8 cellular contexts compared by ENCODE assay signal in genomic region chr12:113098428-113099028, GRCh38. TPM values are rescaled to one million over a fixed set of nuclear protein-coding genes. Genes with fewer than 3 reads are reported as not detected.
DNase-seq lines count a peak whose midpoint lies in the region; ATAC-seq and TF ChIP-seq lines count a peak whose summit lies in the region.

No MANE protein-coding gene starts in this region.

- H3K9me3 ChIP-seq in DND-41 (ENCODE audit: insufficient read depth, low read length, severe bottlenecking): no peaks in the 10 kb centered on the region

- no peak overlapping the region for H3K9ac ChIP-seq in DND-41 (ENCODE audit: low read depth, low read length)

- H3K79me2 ChIP-seq in DND-41 (ENCODE audit: insufficient read depth, low read length): peaks cover 3% of the 10 kb centered on the region; the same call in 1 of the 2 replicates

- H3K27ac ChIP-seq in DND-41 (ENCODE audit: low read length): peak overlapping the region; percentile 75

- ATAC-seq in DND-41 (ENCODE audit: insufficient read depth, low read depth) (peak; percentile 48), HG03159 (IDR thresholded peaks at IDR 0.05; ENCODE audit: unreplicated experiment) (peak; percentile 65), HG02938 (IDR thresholded peaks at IDR 0.05; ENCODE audit: unreplicated experiment) (no peak)
- ATAC-seq in stimulated activated naive B cell treated with anti-CD40 and anti-IgM and Interleukin-4, amounts not matched to agents 10 μg/mL and 1 μg/mL and 100 μg/mL, for 72 hours (replicated peaks): peak; percentile 69

- H3K4me2 ChIP-seq in DND-41 (ENCODE audit: insufficient read depth, low read length): no peak overlapping the region

- H3K9me3 Mint-ChIP-seq in stimulated activated naive B cell treated with anti-CD40 and anti-IgM and Interleukin-4, amounts not matched to agents 10 μg/mL and 1 μg/mL and 100 μg/mL, for 72 hours: no peaks in the 10 kb centered on the region

- H3K4me3 Mint-ChIP-seq in stimulated activated naive B cell treated with anti-CD40 and anti-IgM and Interleukin-4, amounts not matched to agents 10 μg/mL and 1 μg/mL and 100 μg/mL, for 72 hours: peak overlapping the region in 1 of 2 donors; percentile 46

- H3K4me1 ChIP-seq in DND-41 (ENCODE audit: insufficient read depth, low read length): peaks cover 44% of the 10 kb centered on the region

- H3K27ac Mint-ChIP-seq in stimulated activated naive B cell treated with anti-CD40 and anti-IgM and Interleukin-4, amounts not matched to agents 10 μg/mL and 1 μg/mL and 100 μg/mL, for 72 hours: peak overlapping the region; percentile 89

- DNase-seq in DND-41 (peak; percentile 86), NCI-H748 treated with DMSO at 0.1 percent for 48 hours (lab: John Stamatoyannopoulos, UW) (peak; percentile 68), epithelial cell of esophagus (ENCODE audit: low read depth) (peak; percentile 97), myocyte (ENCODE audit: low read depth) (peak; percentile 80)
- DNase-seq in activated CD8-positive, alpha-beta memory T cell treated with anti-CD3 and anti-CD28 coated beads, Interleukin-2, amount 50 U/mL, for 4 hours: peak; percentile 66
- DNase-seq in stimulated activated naive B cell treated with anti-CD40 and anti-IgM and Interleukin-4, amounts not matched to agents 10 μg/mL and 1 μg/mL and 100 μg/mL, for 72 hours: peak; percentile 65

- H3K36me3 Mint-ChIP-seq in stimulated activated naive B cell treated with anti-CD40 and anti-IgM and Interleukin-4, amounts not matched to agents 10 μg/mL and 1 μg/mL and 100 μg/mL, for 72 hours: peaks cover 48 to 60% of the 10 kb centered on the region in 2 donors

- H4K20me1 ChIP-seq in DND-41 (ENCODE audit: insufficient read depth, low read length): no peaks in the 10 kb centered on the region

- H2AFZ ChIP-seq in DND-41 (ENCODE audit: low read depth, low read length): no peak overlapping the region

- TF ChIP-seq CTCF in DND-41 (IDR thresholded peaks at IDR 0.05; ENCODE audit: borderline replicate concordance, extremely low read depth, low read length, poor library complexity, severe bottlenecking) (peak; percentile 89), epithelial cell of esophagus (IDR thresholded peaks at IDR 0.05; ENCODE audit: insufficient read depth, low read depth, low read length, missing control alignments) (peak; percentile 88)

- H3K27me3 Mint-ChIP-seq in stimulated activated naive B cell treated with anti-CD40 and anti-IgM and Interleukin-4, amounts not matched to agents 10 μg/mL and 1 μg/mL and 100 μg/mL, for 72 hours: no peaks in the 10 kb centered on the region

- H3K4me1 Mint-ChIP-seq in stimulated activated naive B cell treated with anti-CD40 and anti-IgM and Interleukin-4, amounts not matched to agents 10 μg/mL and 1 μg/mL and 100 μg/mL, for 72 hours: peaks cover 31 to 63% of the 10 kb centered on the region in 2 donors

- peaks cover 51% of the 10 kb centered on the region for H3K36me3 ChIP-seq in DND-41 (ENCODE audit: insufficient read depth, low read length)

- H3K4me3 ChIP-seq in DND-41 (ENCODE audit: low read depth in 1 of 2, low read length in 2 of 2) (no peak overlapping the region), epithelial cell of esophagus (ENCODE audit: low read length) (no peak overlapping the region)

- H3K27me3 ChIP-seq in DND-41 (ENCODE audit: insufficient read depth, low read length, poor library complexity): no peaks in the 10 kb centered on the region

RNA-seq across cellular contexts. Expression of gene RASAL1, which starts 37.0 kb away (rescaled TPM):
- total RNA-seq in myocyte: not detected in 2 replicates
- polyA plus RNA-seq in myocyte (2012): not detected

RNA-seq across cellular contexts. Expression of gene DTX1, which starts 42.0 kb away (rescaled TPM):
- 0.13 TPM in 1 of 2 replicates, not detected in the other for total RNA-seq in myocyte
- not detected for polyA plus RNA-seq in myocyte (2012)

RNA-seq across cellular contexts. Expression of gene CFAP73, which starts 51.0 kb away (rescaled TPM):
- not detected in 2 replicates for total RNA-seq in myocyte
- 0.06 TPM for polyA plus RNA-seq in myocyte (2012)
